2 cellular contexts compared by ENCODE assay signal in the genomic region with DNA sequence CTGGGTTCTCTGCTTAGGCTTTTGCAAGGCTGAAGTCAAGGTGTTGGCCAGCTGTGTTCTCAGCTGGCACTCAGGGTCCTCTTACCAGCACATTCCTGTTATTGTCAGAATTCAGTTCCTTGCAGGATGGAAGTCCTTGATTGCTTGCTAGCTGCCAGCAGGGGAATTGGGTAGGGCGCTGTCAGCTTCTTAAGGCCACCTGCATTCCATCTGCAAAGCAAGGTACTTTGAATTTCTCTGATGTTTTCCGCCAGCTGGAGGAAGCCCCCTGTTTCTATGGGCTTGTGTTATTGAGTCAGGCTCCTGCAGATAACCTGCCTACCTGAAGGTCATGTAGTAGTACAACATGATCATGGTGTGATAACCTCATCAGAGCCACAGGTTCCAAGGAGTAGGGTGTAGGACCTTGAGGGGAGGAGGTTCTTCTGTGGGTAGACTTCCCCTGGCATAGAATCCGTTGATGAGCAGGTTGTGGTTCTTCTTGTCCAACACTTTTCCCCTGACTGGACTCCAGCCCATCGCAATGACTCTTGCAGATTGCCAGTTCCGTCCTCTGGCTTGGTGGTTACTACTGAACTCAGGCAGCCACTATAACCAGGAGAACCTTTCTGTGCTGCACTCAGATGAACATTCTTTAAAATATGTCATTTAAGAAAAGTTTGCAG.
TF ChIP-seq lines count a peak whose summit lies in the region.

No MANE protein-coding gene starts in this region.

TF ChIP-seq in GM23338, 12 proteins besides CTCF, POLR2A, EP300 and RAD21:
- no peak for TF ChIP-seq POLR2AphosphoS5 (IDR thresholded peaks at IDR 0.05; ENCODE audit: low read depth)
- no peak for TF ChIP-seq ZNF331 (CRISPR knock-in tag; IDR thresholded peaks at IDR 0.05; ENCODE audit: low read depth)
- TF ChIP-seq EZH2phosphoT487 (IDR thresholded peaks at IDR 0.05; ENCODE audit: unreplicated experiment), result no peak

TF ChIP-seq in GM12878, 131 proteins besides CTCF, POLR2A, EP300 and RAD21:
- TF ChIP-seq FOXM1 (IDR thresholded peaks at IDR 0.05; ENCODE audit: low read depth, low read length), result no peak
- TF ChIP-seq MEF2A (IDR thresholded peaks at IDR 0.05; ENCODE audit: insufficient read depth, low read depth, low read length), result no peak
- TF ChIP-seq, protein P1, sequence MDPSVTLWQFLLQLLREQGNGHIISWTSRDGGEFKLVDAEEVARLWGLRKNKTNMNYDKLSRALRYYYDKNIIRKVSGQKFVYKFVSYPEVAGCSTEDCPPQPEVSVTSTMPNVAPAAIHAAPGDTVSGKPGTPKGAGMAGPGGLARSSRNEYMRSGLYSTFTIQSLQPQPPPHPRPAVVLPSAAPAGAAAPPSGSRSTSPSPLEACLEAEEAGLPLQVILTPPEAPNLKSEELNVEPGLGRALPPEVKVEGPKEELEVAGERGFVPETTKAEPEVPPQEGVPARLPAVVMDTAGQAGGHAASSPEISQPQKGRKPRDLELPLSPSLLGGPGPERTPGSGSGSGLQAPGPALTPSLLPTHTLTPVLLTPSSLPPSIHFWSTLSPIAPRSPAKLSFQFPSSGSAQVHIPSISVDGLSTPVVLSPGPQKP (IDR thresholded peaks at IDR 0.05; ENCODE audit: low read depth, low read length), result no peak
- no peak for TF ChIP-seq ZSCAN29 (IDR thresholded peaks at IDR 0.05)
